1 cellular context compared by ENCODE assay signal in genomic region chr2:201973316-201973715, GRCh38.
TF ChIP-seq lines count a peak whose summit lies in the region.

No MANE protein-coding gene starts in this region.

TF ChIP-seq in WTC11, 78 proteins besides CTCF, POLR2A, EP300 and RAD21 (continued from another document):
- TF ChIP-seq AR (CRISPR knock-in tag; IDR thresholded peaks at IDR 0.05): no peak
TF ChIP-seq in WTC11: peak in this region for 0.
